In genomic region chr2:25274868-25275574, GRCh38 we compare ENCODE assay signal across 8 cellular contexts.
DNase-seq lines count a peak whose midpoint lies in the region; ATAC-seq and TF ChIP-seq lines count a peak whose summit lies in the region.

No MANE protein-coding gene starts in this region.

- peak; percentile 23 to 31 for ATAC-seq in activated T-cell treated with anti-CD3 and anti-CD28 coated beads, Interleukin-2, amount 50 U/mL, for 72 hours (replicated peaks in 1 of 2)
- ATAC-seq in GM21619 (IDR thresholded peaks at IDR 0.05; ENCODE audit: unreplicated experiment) (no peak), HG03469 (IDR thresholded peaks at IDR 0.05; ENCODE audit: unreplicated experiment) (no peak)

- peaks cover 7 to 23% of the 10 kb centered on the region in 2 donors for H3K36me3 Mint-ChIP-seq in activated T-cell treated with anti-CD3 and anti-CD28 coated beads, Interleukin-2, amount 50 U/mL, for 72 hours (ENCODE audit: insufficient read depth in 2 of 2)
- peaks cover 2 to 6% (median 3%) of the 10 kb centered on the region in 3 donors for H3K36me3 Mint-ChIP-seq in immature natural killer cell

- no peaks in the 10 kb centered on the region for H3K27me3 Mint-ChIP-seq in activated T-cell treated with anti-CD3 and anti-CD28 coated beads, Interleukin-2, amount 50 U/mL, for 72 hours (ENCODE audit: low read depth)
- H3K27me3 Mint-ChIP-seq in immature natural killer cell (ENCODE audit: low read depth in 3 of 3) = peaks cover 0 to 3% (median 0%) of the 10 kb centered on the region in 3 donors

- H3K4me1 ChIP-seq in HEK293 (ENCODE audit: control insufficient read depth, insufficient read depth, low read length) = no peaks in the 10 kb centered on the region

- H3K9me3 Mint-ChIP-seq in activated T-cell treated with anti-CD3 and anti-CD28 coated beads, Interleukin-2, amount 50 U/mL, for 72 hours = no peaks in the 10 kb centered on the region
- H3K9me3 Mint-ChIP-seq in immature natural killer cell = no peaks in the 10 kb centered on the region

- H3K4me1 Mint-ChIP-seq in activated T-cell treated with anti-CD3 and anti-CD28 coated beads, Interleukin-2, amount 50 U/mL, for 72 hours (ENCODE audit: low read depth) = peaks cover 70% of the 10 kb centered on the region
- peaks cover 59 to 60% of the 10 kb centered on the region in 2 donors for H3K4me1 Mint-ChIP-seq in immature natural killer cell

- TF ChIP-seq CTCF in HEK293 (tag by site-specific recombination; IDR thresholded peaks at IDR 0.05) = no peak

- peak overlapping the region; percentile 61 to 77 for H3K4me3 Mint-ChIP-seq in activated T-cell treated with anti-CD3 and anti-CD28 coated beads, Interleukin-2, amount 50 U/mL, for 72 hours
- peak overlapping the region; percentile 40 to 67 (median 57) for H3K4me3 Mint-ChIP-seq in immature natural killer cell

- peak; percentile 65 to 76 for DNase-seq in activated T-cell treated with anti-CD3 and anti-CD28 coated beads, Interleukin-2, amount 50 U/mL, for 72 hours
- DNase-seq in immature natural killer cell (peak; percentile 68 to 74 (median 70)), iPS-NIHi11 (ENCODE audit: low spot score) (no peak), NCI-H774 (lab: John Stamatoyannopoulos, UW) (no peak)
- DNase-seq in stimulated activated naive CD4-positive, alpha-beta T cell (lab: John Stamatoyannopoulos, UW) = peak; percentile 11 to 69 (median 34)

- POLR2A ChIA-PET in HEK293 (lab: Yijun Ruan, JAX) = no interaction called here

- H3K27ac ChIP-seq in HEK293 (ENCODE audit: extremely low read depth, low read depth, low read length) = no peak overlapping the region

- peak overlapping the region; percentile 95 for H3K27ac Mint-ChIP-seq in activated T-cell treated with anti-CD3 and anti-CD28 coated beads, Interleukin-2, amount 50 U/mL, for 72 hours
- peak overlapping the region; percentile 96 to 97 (median 96) for H3K27ac Mint-ChIP-seq in immature natural killer cell

- no peak overlapping the region for H3K4me3 ChIP-seq in HEK293 (ENCODE audit: low read depth, low read length)

- peaks cover 0 to 18% of the 10 kb centered on the region in 2 experiments; a peak in 2 of 3 replicates for H3K36me3 ChIP-seq in HEK293 (ENCODE audit: control insufficient read depth in 2 of 2, insufficient read depth in 1 of 2, low read length in 2 of 2)

- CTCF ChIA-PET in HEK293 (lab: Yijun Ruan, JAX) = no interaction called here

- H3K9me3 ChIP-seq in HEK293 (ENCODE audit: control insufficient read depth, insufficient read depth, low read depth, low read length) = no peaks in the 10 kb centered on the region

TF ChIP-seq in HEK293, 187 proteins besides CTCF, POLR2A, EP300 and RAD21:
- no peak for TF ChIP-seq ZNF426 (tag by site-specific recombination; IDR thresholded peaks at IDR 0.05)
- TF ChIP-seq EGR2 (tag by site-specific recombination; IDR thresholded peaks at IDR 0.05; ENCODE audit: low read depth) = peak; percentile 62
- TF ChIP-seq ZNF596 (tag by site-specific recombination; IDR thresholded peaks at IDR 0.05) = no peak
- TF ChIP-seq SETDB1 (IDR thresholded peaks at IDR 0.05; ENCODE audit: insufficient read length, low read length) = no peak
- TF ChIP-seq ZNF121 (tag by site-specific recombination; IDR thresholded peaks at IDR 0.05) = no peak
- TF ChIP-seq GLIS1 (tag by site-specific recombination; IDR thresholded peaks at IDR 0.05) = no peak
- TF ChIP-seq ZFHX2 (tag by site-specific recombination; conservative IDR thresholded peaks at IDR 0.05) = peak; percentile 74
- no peak for TF ChIP-seq ZNF626 (tag by site-specific recombination; IDR thresholded peaks at IDR 0.05)

Comparison
In these comparisons a context has a peak if more than half of its experiments do, and no peak if none do; other contexts are left out.
1. ATAC-seq: peak in activated T-cell treated with anti-CD3 and anti-CD28 coated beads, Interleukin-2, amount 50 U/mL, for 72 hours (2 of 2); none in GM21619 (single experiment) and HG03469 (single experiment).
2. DNase-seq: peak in activated T-cell treated with anti-CD3 and anti-CD28 coated beads, Interleukin-2, amount 50 U/mL, for 72 hours (2 of 2), immature natural killer cell (3 of 3) and stimulated activated naive CD4-positive, alpha-beta T cell (6 of 6); none in iPS-NIHi11 (single experiment) and NCI-H774 (single experiment).